ENCODE assay signal across 8 cellular contexts in genomic region chr1:150576794-150577556, GRCh38. TPM values are rescaled to one million over a fixed set of nuclear protein-coding genes. Genes with fewer than 3 reads are reported as not detected.
DNase-seq lines count a peak whose midpoint lies in the region; FAIRE-seq and TF ChIP-seq lines count a peak whose summit lies in the region.

No MANE protein-coding gene starts in this region.

- H3K36me3 Mint-ChIP-seq in Calu3 (ENCODE audit: insufficient read depth, unreplicated experiment) = peaks cover 88% of the 10 kb centered on the region

- H3K4me3 ChIP-seq in OCI-LY7 (ENCODE audit: low read depth, low read length, poor library complexity, severe bottlenecking) (peak overlapping the region; percentile 99), endothelial cell of umbilical vein (replicated peaks in 1 of 3; ENCODE audit: insufficient read depth in 1 of 3, low read depth in 1 of 3, low read length in 3 of 3) (peak overlapping the region; percentile 91 to 99 (median 92)), neuronal stem cell (ENCODE audit: low read length in 2 of 2) (peak overlapping the region; percentile 72 to 95)

- H3K4me1 Mint-ChIP-seq in Calu3 (ENCODE audit: low read depth, unreplicated experiment) = peaks cover 30% of the 10 kb centered on the region

- H3K79me2 ChIP-seq in OCI-LY7 (ENCODE audit: insufficient read depth, low read depth, low read length) = peaks cover 83% of the 10 kb centered on the region
- H3K79me2 ChIP-seq in endothelial cell of umbilical vein (ENCODE audit: control insufficient read depth, insufficient read depth, low read length) = peaks cover 73% of the 10 kb centered on the region

- no peak overlapping the region for H3K18ac ChIP-seq in neuronal stem cell (ENCODE audit: low read length)

- H2AK5ac ChIP-seq in neuronal stem cell (ENCODE audit: low read depth, low read length) = no peak overlapping the region

- no peaks in the 10 kb centered on the region for H3K27me3 ChIP-seq in endothelial cell of umbilical vein (ENCODE audit: control insufficient read depth in 2 of 2, insufficient read depth in 2 of 2, low read length in 2 of 2)
- H3K27me3 ChIP-seq in neuronal stem cell (ENCODE audit: control insufficient read depth in 3 of 3, insufficient read depth in 3 of 3, low read depth in 1 of 3, low read length in 3 of 3) = no peaks in the 10 kb centered on the region

- H3K27ac ChIP-seq in OCI-LY7 (ENCODE audit: low read depth, low read length, poor library complexity, severe bottlenecking) (peak overlapping the region; percentile 85), endothelial cell of umbilical vein (ENCODE audit: insufficient read depth, low read depth, low read length) (peak overlapping the region; percentile 94), neuronal stem cell (replicated peaks; ENCODE audit: low read length) (no peak overlapping the region)

- H3K9me2 ChIP-seq in OCI-LY7 (ENCODE audit: insufficient read depth, low read length) = no peaks in the 10 kb centered on the region

- POLR2A ChIA-PET in OCI-LY7 (lab: Charles Lee) (interaction anchor here (13.8 kb wide), 1 partner anchor 13 kb away, joined by 260 read pairs; no protein-coding TSS in a partner anchor), endothelial cell of umbilical vein (lab: Charles Lee) (interaction anchor here (0.8 to 1.7 kb wide), 6 partner anchors 9 to 43 kb away, joined by 3 to 4 read pairs (median 3); no protein-coding TSS in a partner anchor)

- dilution Hi-C loops in endothelial cell of umbilical vein (cut with MboI; ENCODE audit: extremely low pct_ligation_motif_present, low sequenced_read_pairs) = loop anchor here (10.0 kb wide), 1 partner anchor 88 kb away; no protein-coding TSS in a partner anchor

- peak overlapping the region; percentile 99 for H3K27ac Mint-ChIP-seq in Calu3 (ENCODE audit: unreplicated experiment)

- H3K4ac ChIP-seq in neuronal stem cell (ENCODE audit: low read length) = no peak overlapping the region

- CTCF ChIA-PET in Calu3 (lab: Charles Lee) (interaction anchor here (0.9 to 1.2 kb wide), 3 partner anchors 9 to 16 kb away, joined by 3 to 6 read pairs (median 5); no protein-coding TSS in a partner anchor), OCI-LY7 (lab: Charles Lee; ENCODE audit: unreplicated experiment) (interaction anchor here (0.5 to 1.4 kb wide), 2 partner anchors 11 to 14 kb away, joined by 7 to 8 read pairs; no protein-coding TSS in a partner anchor), endothelial cell of umbilical vein (lab: Charles Lee) (interaction anchor here (1.5 to 13.4 kb wide), 3 partner anchors 8 to 44 kb away, joined by 5 to 184 read pairs (median 147); no protein-coding TSS in a partner anchor)

- H2AFZ ChIP-seq in OCI-LY7 (ENCODE audit: low read length) = no peak overlapping the region
- no peak overlapping the region for H2AFZ ChIP-seq in endothelial cell of umbilical vein (ENCODE audit: low read depth, low read length)
- H2AFZ ChIP-seq in neuronal stem cell (ENCODE audit: low read length) = no peak overlapping the region

- no peak overlapping the region for H3K23ac ChIP-seq in neuronal stem cell (ENCODE audit: low read depth, low read length, poor library complexity)

- H4K20me1 ChIP-seq in OCI-LY7 (ENCODE audit: insufficient read depth, low read length) (peaks cover 50% of the 10 kb centered on the region), endothelial cell of umbilical vein (replicated peaks; ENCODE audit: control insufficient read depth, extremely low read depth, insufficient read depth, low read length) (peaks cover 36% of the 10 kb centered on the region)

- H3K9ac ChIP-seq in endothelial cell of umbilical vein (replicated peaks; ENCODE audit: extremely low read depth, insufficient read depth, low read length) (peak overlapping the region; percentile 97), neuronal stem cell (ENCODE audit: low read depth, low read length, poor library complexity) (no peak overlapping the region)

- no peak overlapping the region for H2BK12ac ChIP-seq in neuronal stem cell (ENCODE audit: low read length)

- H2BK120ac ChIP-seq in neuronal stem cell (ENCODE audit: low read depth, low read length) = no peak overlapping the region

- H3K4me3 Mint-ChIP-seq in Calu3 (ENCODE audit: low read depth, unreplicated experiment) = peak overlapping the region; percentile 99

- H3K9me1 ChIP-seq in endothelial cell of umbilical vein (replicated peaks; ENCODE audit: control insufficient read depth, extremely low read depth, insufficient read depth, low read length) = no peaks in the 10 kb centered on the region

- peak overlapping the region; percentile 99 for H3K4me2 ChIP-seq in OCI-LY7 (ENCODE audit: low read length)
- H3K4me2 ChIP-seq in endothelial cell of umbilical vein (ENCODE audit: insufficient read depth, low read length) = peak overlapping the region; percentile 87
- H3K4me2 ChIP-seq in neuronal stem cell (ENCODE audit: insufficient read depth, low read length, poor library complexity, severe bottlenecking) = peak overlapping the region; percentile 63

- TF ChIP-seq POLR2A in endothelial cell of umbilical vein (IDR thresholded peaks at IDR 0.05; ENCODE audit: low read depth, low read length) = peak; percentile 66

- no CpG with 5 or more reads among the region's 2 CpGs for WGBS in neuronal stem cell (ENCODE audit: extremely low coverage in 2 of 2, insufficient read length in 2 of 2, insufficient replicate concordance in 1 of 2), 2 donors

- no peak overlapping the region for H2BK5ac ChIP-seq in neuronal stem cell (ENCODE audit: low read length)

- in situ Hi-C loops in KBM-7 (cut with MboI; ENCODE audit: low pct_unique_long_range_greater_than_20kb, low sequenced_read_pairs) = no loop called here

- no peaks in the 10 kb centered on the region for H3K9me3 Mint-ChIP-seq in Calu3 (ENCODE audit: low read depth, unreplicated experiment)

- H3K9me3 ChIP-seq in OCI-LY7 (ENCODE audit: low read length) (no peaks in the 10 kb centered on the region), endothelial cell of umbilical vein (replicated peaks; ENCODE audit: control insufficient read depth, insufficient read depth, low read length) (no peaks in the 10 kb centered on the region), neuronal stem cell (replicated peaks in 1 of 2; ENCODE audit: control insufficient read depth in 2 of 2, insufficient read depth in 1 of 2, low read depth in 1 of 2, low read length in 2 of 2) (peaks cover 0 to 2% of the 10 kb centered on the region in 2 donors)

- peak; percentile 43 for DNase-seq in Calu3
- DNase-seq in OCI-LY7 (ENCODE audit: low spot score) = no peak
- no peak for DNase-seq in endothelial cell of umbilical vein (ENCODE audit: low read depth, low spot score)
- no peak for DNase-seq in neuronal stem cell (ENCODE audit: low spot score)
- no peak for DNase-seq in iPS-NIHi11 (ENCODE audit: low spot score)
- no peak for DNase-seq in C1 segment of cervical spinal cord (lab: John Stamatoyannopoulos, UW)
- DNase-seq in KBM-7 = no peak
- no peak for DNase-seq in SK-N-DZ (ENCODE audit: low spot score)

- H4K91ac ChIP-seq in neuronal stem cell (ENCODE audit: low read depth, low read length, poor library complexity) = no peak overlapping the region

- BruUV-seq in Calu3 (replicated peaks; lab: Mats Ljungman, UMichigan) (no TSS peak), OCI-LY7 (replicated peaks; lab: Mats Ljungman, UMichigan) (TSS peak; percentile 38), endothelial cell of umbilical vein (replicated peaks; lab: Mats Ljungman, UMichigan) (no TSS peak)

- H3K14ac ChIP-seq in neuronal stem cell (ENCODE audit: low read length) = no peak overlapping the region

- no peak for TF ChIP-seq CTCF in Calu3 (IDR thresholded peaks at IDR 0.05; ENCODE audit: unreplicated experiment)
- TF ChIP-seq CTCF in OCI-LY7 (conservative IDR thresholded peaks at IDR 0.05; ENCODE audit: low read length) = no peak
- no peak for TF ChIP-seq CTCF in endothelial cell of umbilical vein (IDR thresholded peaks at IDR 0.05; ENCODE audit: extremely low read depth in 1 of 2, insufficient read depth in 1 of 2, low read depth in 1 of 2, low read length in 2 of 2)

- H3K79me1 ChIP-seq in neuronal stem cell (ENCODE audit: low read depth, low read length) = no peaks in the 10 kb centered on the region

- H4K8ac ChIP-seq in neuronal stem cell (ENCODE audit: low read depth, low read length) = no peak overlapping the region

- H3K36me3 ChIP-seq in OCI-LY7 (ENCODE audit: insufficient read depth, low read length) (peaks cover 74% of the 10 kb centered on the region), endothelial cell of umbilical vein (ENCODE audit: control insufficient read depth in 2 of 2, extremely low read depth in 1 of 2, insufficient read depth in 2 of 2, low read length in 2 of 2) (peaks cover 15 to 39% of the 10 kb centered on the region in 2 experiments), neuronal stem cell (replicated peaks in 1 of 2; ENCODE audit: control insufficient read depth in 2 of 2, insufficient read depth in 2 of 2, low read length in 2 of 2) (peaks cover 19 to 70% of the 10 kb centered on the region in 2 donors)

- intact Hi-C loops in Calu3 (cut with micrococcal nuclease; ENCODE audit: unreplicated experiment) = loop anchor here (1.0 to 5.0 kb wide), 4 partner anchors 9 to 90 kb away; no protein-coding TSS in a partner anchor
- intact Hi-C loops in OCI-LY7 (cut with micrococcal nuclease; ENCODE audit: unreplicated experiment) = no loop called here
- intact Hi-C loops in endothelial cell of umbilical vein (cut with micrococcal nuclease) = loop anchor here (5.0 kb wide), 1 partner anchor 235 kb away; no protein-coding TSS in a partner anchor

- peaks cover 60% of the 10 kb centered on the region for H3K4me1 ChIP-seq in OCI-LY7 (ENCODE audit: insufficient read depth, low read length, poor library complexity, severe bottlenecking)
- peaks cover 32% of the 10 kb centered on the region for H3K4me1 ChIP-seq in endothelial cell of umbilical vein (ENCODE audit: control insufficient read depth, extremely low read depth, insufficient read depth, low read length)
- peaks cover 8 to 15% of the 10 kb centered on the region in 2 donors for H3K4me1 ChIP-seq in neuronal stem cell (ENCODE audit: control insufficient read depth in 2 of 2, insufficient read depth in 1 of 2, low read depth in 1 of 2, low read length in 2 of 2)

- H3K27me3 Mint-ChIP-seq in Calu3 (ENCODE audit: unreplicated experiment) = no peaks in the 10 kb centered on the region

- no peak overlapping the region for H2BK15ac ChIP-seq in neuronal stem cell (ENCODE audit: low read length)

- no peak for FAIRE-seq in endothelial cell of umbilical vein (lab: Jason Lieb, UNC)

RNA-seq across cellular contexts. Expression of gene MCL1, which starts 2.4 kb away (rescaled TPM):
- total RNA-seq in Calu3 (2022) (261 and 262 TPM in 2 replicates), OCI-LY7 (2022) (144 and 157 TPM in 2 replicates), endothelial cell of umbilical vein (186 and 212 TPM in 2 replicates)
- 102 and 125 TPM in 2 replicates for total RNA-seq in OCI-LY7 (2014; rRNA removed; shearing (Covaris generic))
- 63.9 and 87.3 TPM in 2 replicates for polyA plus RNA-seq in endothelial cell of umbilical vein
- 71.3 and 83.7 TPM in 2 replicates for polyA plus RNA-seq in endothelial cell of umbilical vein (2011; cell fraction: cytosol; rRNA removed)
- polyA plus RNA-seq in endothelial cell of umbilical vein (2011; cell fraction: nucleus; rRNA removed) = 334 and 381 TPM in 2 replicates
- 120 and 171 TPM in 2 replicates for polyA plus RNA-seq in endothelial cell of umbilical vein (2012)
- 129 and 158 TPM in 2 replicates for polyA minus RNA-seq in endothelial cell of umbilical vein
- 105 TPM for polyA minus RNA-seq in endothelial cell of umbilical vein (2011; cell fraction: cytosol; rRNA and poly(A)+ RNA removed)
- polyA minus RNA-seq in endothelial cell of umbilical vein (2011; cell fraction: nucleus; rRNA and poly(A)+ RNA removed) = 263 and 290 TPM in 2 replicates
- polyA plus RNA-seq in neuronal stem cell (2013, experiment 1 of 2) = 117 TPM
- polyA plus RNA-seq in neuronal stem cell (2013, experiment 2 of 2) = 117 TPM
- polyA plus RNA-seq in SK-N-DZ (2014; cell fraction: cytosol; rRNA removed) = 109 and 112 TPM in 2 replicates
- 116 and 145 TPM in 2 replicates for polyA plus RNA-seq in SK-N-DZ (2014; cell fraction: nucleus; rRNA removed)

RNA-seq across cellular contexts. Expression of gene ADAMTSL4, which starts 27.8 kb away (rescaled TPM):
- total RNA-seq in Calu3 (2022) (1.9 and 2.7 TPM in 2 replicates), OCI-LY7 (2022) (0.24 TPM in 1 of 2 replicates, not detected in the other), endothelial cell of umbilical vein (0.37 and 0.73 TPM in 2 replicates)
- total RNA-seq in OCI-LY7 (2014; rRNA removed; shearing (Covaris generic)) = not detected in 2 replicates
- polyA plus RNA-seq in endothelial cell of umbilical vein = 0.96 and 1.0 TPM in 2 replicates
- 0.67 and 0.75 TPM in 2 replicates for polyA plus RNA-seq in endothelial cell of umbilical vein (2011; cell fraction: cytosol; rRNA removed)
- 0.63 and 0.74 TPM in 2 replicates for polyA plus RNA-seq in endothelial cell of umbilical vein (2011; cell fraction: nucleus; rRNA removed)
- 3.0 and 3.6 TPM in 2 replicates for polyA plus RNA-seq in endothelial cell of umbilical vein (2012)
- polyA minus RNA-seq in endothelial cell of umbilical vein = 2.5 and 4.0 TPM in 2 replicates
- 2.8 TPM for polyA minus RNA-seq in endothelial cell of umbilical vein (2011; cell fraction: cytosol; rRNA and poly(A)+ RNA removed)
- polyA minus RNA-seq in endothelial cell of umbilical vein (2011; cell fraction: nucleus; rRNA and poly(A)+ RNA removed) = 0.58 TPM in 1 of 2 replicates, not detected in the other
- 0.14 TPM for polyA plus RNA-seq in neuronal stem cell (2013, experiment 1 of 2)
- polyA plus RNA-seq in neuronal stem cell (2013, experiment 2 of 2) = 0.17 TPM
- polyA plus RNA-seq in SK-N-DZ (2014; cell fraction: cytosol; rRNA removed) = 0.48 and 1.3 TPM in 2 replicates
- polyA plus RNA-seq in SK-N-DZ (2014; cell fraction: nucleus; rRNA removed) = 2.5 and 6.9 TPM in 2 replicates

RNA-seq across cellular contexts. Expression of gene ENSA, which starts 52.4 kb away (rescaled TPM):
- total RNA-seq in Calu3 (2022) (253 and 276 TPM in 2 replicates), OCI-LY7 (2022) (164 and 166 TPM in 2 replicates), endothelial cell of umbilical vein (155 and 162 TPM in 2 replicates)
- total RNA-seq in OCI-LY7 (2014; rRNA removed; shearing (Covaris generic)) = 97.1 and 116 TPM in 2 replicates
- polyA plus RNA-seq in endothelial cell of umbilical vein = 30.5 and 32.4 TPM in 2 replicates
- polyA plus RNA-seq in endothelial cell of umbilical vein (2011; cell fraction: cytosol; rRNA removed) = 111 and 131 TPM in 2 replicates
- polyA plus RNA-seq in endothelial cell of umbilical vein (2011; cell fraction: nucleus; rRNA removed) = 42.8 and 60.9 TPM in 2 replicates
- 83.2 and 112 TPM in 2 replicates for polyA plus RNA-seq in endothelial cell of umbilical vein (2012)
- 20.8 and 22.0 TPM in 2 replicates for polyA minus RNA-seq in endothelial cell of umbilical vein
- polyA minus RNA-seq in endothelial cell of umbilical vein (2011; cell fraction: cytosol; rRNA and poly(A)+ RNA removed) = 45.0 TPM
- polyA minus RNA-seq in endothelial cell of umbilical vein (2011; cell fraction: nucleus; rRNA and poly(A)+ RNA removed) = 22.8 and 31.9 TPM in 2 replicates
- 91.3 TPM for polyA plus RNA-seq in neuronal stem cell (2013, experiment 1 of 2)
- 90.6 TPM for polyA plus RNA-seq in neuronal stem cell (2013, experiment 2 of 2)
- 272 and 337 TPM in 2 replicates for polyA plus RNA-seq in SK-N-DZ (2014; cell fraction: cytosol; rRNA removed)
- polyA plus RNA-seq in SK-N-DZ (2014; cell fraction: nucleus; rRNA removed) = 173 and 181 TPM in 2 replicates
